ENCODE assay signal across 28 cellular contexts in the genomic region with DNA sequence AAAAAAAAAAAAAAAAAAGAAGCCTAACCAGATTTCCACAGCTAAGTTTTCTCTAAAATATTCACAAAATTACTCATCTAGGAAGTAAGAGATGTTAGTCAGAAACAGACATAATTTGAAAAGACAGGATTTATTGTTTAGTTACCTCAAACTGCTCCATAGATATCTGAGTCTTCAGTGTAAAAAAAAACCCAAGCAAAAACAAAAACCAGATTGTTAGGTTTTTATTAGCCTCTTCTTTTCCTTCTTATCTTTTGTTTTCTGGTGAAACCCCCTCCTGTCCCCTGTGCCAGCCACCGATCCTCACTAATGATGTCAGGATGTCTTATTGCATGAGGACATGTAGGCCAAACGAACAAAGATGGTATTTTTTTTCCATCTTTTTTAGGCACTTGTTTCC.
A peak's percentile ranks its signal among the peaks of the same experiment; 100 is the strongest.
DNase-seq lines count a peak whose midpoint lies in the region; ATAC-seq, FAIRE-seq and TF ChIP-seq lines count a peak whose summit lies in the region.
"Had no signal": no experiment of that assay in that cellular context is flagged by ENCODE, and none has a peak within 500 bp of the region (broad histone marks: within the 10 kb centered on the region; RNA-seq: fewer than 3 reads in every experiment).

No MANE protein-coding gene starts in this region.

- H3K27me3 ChIP-seq in RWPE2 (ENCODE audit: insufficient read depth, poor library complexity, severe bottlenecking), result no peaks in the 10 kb centered on the region
- H3K27me3 ChIP-seq: esophagus squamous epithelium, heart left ventricle, neutrophil, Peyer's patch, suprapubic skin had no signal

- DNase-seq in COLO829 (ENCODE audit: low spot score), result peak; percentile 38
- no peak for DNase-seq in RWPE2 (ENCODE audit: low spot score)
- DNase-seq in fibroblast of peridontal ligament (ENCODE audit: extremely low read depth), result peak; percentile 44
- peak; percentile 32 for DNase-seq in pons (ENCODE audit: low spot score)
- DNase-seq in D721Med (ENCODE audit: insufficient read length, low spot score), result no peak
- DNase-seq in ureter (ENCODE audit: low spot score), result no peak
- DNase-seq in NCI-H1417 treated with DMSO at 0.1 percent for 48 hours (lab: John Stamatoyannopoulos, UW), result no peak
- DNase-seq: activated B cell treated with CpG ODN at 0.5 μM for 24 hours; activated CD4-positive, alpha-beta memory T cell treated with anti-CD3 and anti-CD28 coated beads for 36 hours; activated gamma-delta T cell; amniotic stem cell; CD8-positive, alpha-beta memory T cell; central memory CD4-positive, alpha-beta T cell; DMS79; effector memory CD4-positive, alpha-beta T cell; esophagus squamous epithelium; H7; heart left ventricle; left ventricle myocardium inferior; NCI-H2081; NCI-H446; Peyer's patch; T-helper 9 cell had no signal

- no peaks in the 10 kb centered on the region for H3K36me3 ChIP-seq in RWPE2 (ENCODE audit: low read depth)
- H3K36me3 ChIP-seq: esophagus squamous epithelium, heart left ventricle, left ventricle myocardium inferior, neutrophil, Peyer's patch, suprapubic skin had no signal

- peaks cover 5% of the 10 kb centered on the region for H3K4me1 ChIP-seq in RWPE2 (ENCODE audit: insufficient read depth, poor library complexity, severe bottlenecking)
- H3K4me1 ChIP-seq: esophagus squamous epithelium, left ventricle myocardium inferior, Peyer's patch, suprapubic skin had no signal

- peak overlapping the region; percentile 17 for H3K27ac ChIP-seq in RWPE2 (ENCODE audit: poor library complexity, severe bottlenecking)
- H3K27ac ChIP-seq: esophagus squamous epithelium, left ventricle myocardium inferior, neutrophil, Peyer's patch, SK-N-MC, suprapubic skin had no signal

- ATAC-seq in RWPE2 (ENCODE audit: low read depth) (0 out of 3 replicates have a peak, but pooled peaks have one; percentile 41), HG03175 (IDR thresholded peaks at IDR 0.05; ENCODE audit: unreplicated experiment) (no peak)
- ATAC-seq: heart left ventricle, K562 had no signal

- H3K4me3 ChIP-seq in RWPE2 (ENCODE audit: severe bottlenecking), result no peak overlapping the region
- H3K4me3 ChIP-seq: esophagus squamous epithelium, heart left ventricle, K562, left ventricle myocardium inferior, Peyer's patch, SK-N-MC, suprapubic skin had no signal

- TF ChIP-seq CTCF in RWPE2 (IDR thresholded peaks at IDR 0.05; ENCODE audit: poor library complexity, severe bottlenecking) (no peak), D721Med (IDR thresholded peaks at IDR 0.05; ENCODE audit: insufficient read depth, missing control alignments) (no peak)

- FAIRE-seq in D721Med (lab: Jason Lieb, UNC), result no peak
- FAIRE-seq: K562 had no signal

- no peaks in the 10 kb centered on the region for H3K9me3 ChIP-seq in RWPE2 (ENCODE audit: severe bottlenecking)
- H3K9me3 ChIP-seq: esophagus squamous epithelium, heart left ventricle, left ventricle myocardium inferior, neutrophil, Peyer's patch, suprapubic skin had no signal

Comparison
In these comparisons a context has a peak if more than half of its experiments do, and no peak if none do; other contexts are left out.
1. DNase-seq: peak in COLO829 (single experiment), fibroblast of peridontal ligament (single experiment) and pons (single experiment); none in RWPE2 (single experiment), D721Med (single experiment), ureter (single experiment) and NCI-H1417 treated with DMSO at 0.1 percent for 48 hours (single experiment).